Comparison of ENCODE assay signal across 1 cellular context in genomic region chr6:81937296-81937937, GRCh38.
TF ChIP-seq lines count a peak whose summit lies in the region.

No MANE protein-coding gene starts in this region.

TF ChIP-seq in GM23338, 12 proteins besides CTCF, POLR2A, EP300 and RAD21 (continued from another document):
- TF ChIP-seq, protein P1, sequence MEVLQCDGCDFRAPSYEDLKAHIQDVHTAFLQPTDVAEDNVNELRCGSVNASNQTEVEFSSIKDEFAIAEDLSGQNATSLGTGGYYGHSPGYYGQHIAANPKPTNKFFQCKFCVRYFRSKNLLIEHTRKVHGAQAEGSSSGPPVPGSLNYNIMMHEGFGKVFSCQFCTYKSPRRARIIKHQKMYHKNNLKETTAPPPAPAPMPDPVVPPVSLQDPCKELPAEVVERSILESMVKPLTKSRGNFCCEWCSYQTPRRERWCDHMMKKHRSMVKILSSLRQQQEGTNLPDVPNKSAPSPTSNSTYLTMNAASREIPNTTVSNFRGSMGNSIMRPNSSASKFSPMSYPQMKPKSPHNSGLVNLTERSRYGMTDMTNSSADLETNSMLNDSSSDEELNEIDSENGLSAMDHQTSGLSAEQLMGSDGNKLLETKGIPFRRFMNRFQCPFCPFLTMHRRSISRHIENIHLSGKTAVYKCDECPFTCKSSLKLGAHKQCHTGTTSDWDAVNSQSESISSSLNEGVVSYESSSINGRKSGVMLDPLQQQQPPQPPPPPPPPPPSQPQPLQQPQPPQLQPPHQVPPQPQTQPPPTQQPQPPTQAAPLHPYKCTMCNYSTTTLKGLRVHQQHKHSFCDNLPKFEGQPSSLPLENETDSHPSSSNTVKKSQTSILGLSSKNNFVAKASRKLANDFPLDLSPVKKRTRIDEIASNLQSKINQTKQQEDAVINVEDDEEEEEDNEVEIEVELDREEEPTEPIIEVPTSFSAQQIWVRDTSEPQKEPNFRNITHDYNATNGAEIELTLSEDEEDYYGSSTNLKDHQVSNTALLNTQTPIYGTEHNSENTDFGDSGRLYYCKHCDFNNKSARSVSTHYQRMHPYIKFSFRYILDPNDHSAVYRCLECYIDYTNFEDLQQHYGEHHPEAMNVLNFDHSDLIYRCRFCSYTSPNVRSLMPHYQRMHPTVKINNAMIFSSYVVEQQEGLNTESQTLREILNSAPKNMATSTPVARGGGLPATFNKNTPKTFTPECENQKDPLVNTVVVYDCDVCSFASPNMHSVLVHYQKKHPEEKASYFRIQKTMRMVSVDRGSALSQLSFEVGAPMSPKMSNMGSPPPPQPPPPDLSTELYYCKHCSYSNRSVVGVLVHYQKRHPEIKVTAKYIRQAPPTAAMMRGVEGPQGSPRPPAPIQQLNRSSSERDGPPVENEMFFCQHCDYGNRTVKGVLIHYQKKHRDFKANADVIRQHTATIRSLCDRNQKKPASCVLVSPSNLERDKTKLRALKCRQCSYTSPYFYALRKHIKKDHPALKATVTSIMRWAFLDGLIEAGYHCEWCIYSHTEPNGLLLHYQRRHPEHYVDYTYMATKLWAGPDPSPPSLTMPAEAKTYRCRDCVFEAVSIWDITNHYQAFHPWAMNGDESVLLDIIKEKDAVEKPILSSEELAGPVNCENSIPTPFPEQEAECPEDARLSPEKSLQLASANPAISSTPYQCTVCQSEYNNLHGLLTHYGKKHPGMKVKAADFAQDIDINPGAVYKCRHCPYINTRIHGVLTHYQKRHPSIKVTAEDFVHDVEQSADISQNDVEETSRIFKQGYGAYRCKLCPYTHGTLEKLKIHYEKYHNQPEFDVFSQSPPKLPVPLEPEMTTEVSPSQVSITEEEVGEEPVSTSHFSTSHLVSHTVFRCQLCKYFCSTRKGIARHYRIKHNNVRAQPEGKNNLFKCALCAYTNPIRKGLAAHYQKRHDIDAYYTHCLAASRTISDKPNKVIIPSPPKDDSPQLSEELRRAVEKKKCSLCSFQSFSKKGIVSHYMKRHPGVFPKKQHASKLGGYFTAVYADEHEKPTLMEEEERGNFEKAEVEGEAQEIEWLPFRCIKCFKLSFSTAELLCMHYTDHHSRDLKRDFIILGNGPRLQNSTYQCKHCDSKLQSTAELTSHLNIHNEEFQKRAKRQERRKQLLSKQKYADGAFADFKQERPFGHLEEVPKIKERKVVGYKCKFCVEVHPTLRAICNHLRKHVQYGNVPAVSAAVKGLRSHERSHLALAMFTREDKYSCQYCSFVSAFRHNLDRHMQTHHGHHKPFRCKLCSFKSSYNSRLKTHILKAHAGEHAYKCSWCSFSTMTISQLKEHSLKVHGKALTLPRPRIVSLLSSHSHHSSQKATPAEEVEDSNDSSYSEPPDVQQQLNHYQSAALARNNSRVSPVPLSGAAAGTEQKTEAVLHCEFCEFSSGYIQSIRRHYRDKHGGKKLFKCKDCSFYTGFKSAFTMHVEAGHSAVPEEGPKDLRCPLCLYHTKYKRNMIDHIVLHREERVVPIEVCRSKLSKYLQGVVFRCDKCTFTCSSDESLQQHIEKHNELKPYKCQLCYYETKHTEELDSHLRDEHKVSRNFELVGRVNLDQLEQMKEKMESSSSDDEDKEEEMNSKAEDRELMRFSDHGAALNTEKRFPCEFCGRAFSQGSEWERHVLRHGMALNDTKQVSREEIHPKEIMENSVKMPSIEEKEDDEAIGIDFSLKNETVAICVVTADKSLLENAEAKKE (CRISPR knock-in tag; IDR thresholded peaks at IDR 0.05): no peak
- no peak for TF ChIP-seq ZNF114 (CRISPR knock-in tag; IDR thresholded peaks at IDR 0.05)
- TF ChIP-seq, protein P2, sequence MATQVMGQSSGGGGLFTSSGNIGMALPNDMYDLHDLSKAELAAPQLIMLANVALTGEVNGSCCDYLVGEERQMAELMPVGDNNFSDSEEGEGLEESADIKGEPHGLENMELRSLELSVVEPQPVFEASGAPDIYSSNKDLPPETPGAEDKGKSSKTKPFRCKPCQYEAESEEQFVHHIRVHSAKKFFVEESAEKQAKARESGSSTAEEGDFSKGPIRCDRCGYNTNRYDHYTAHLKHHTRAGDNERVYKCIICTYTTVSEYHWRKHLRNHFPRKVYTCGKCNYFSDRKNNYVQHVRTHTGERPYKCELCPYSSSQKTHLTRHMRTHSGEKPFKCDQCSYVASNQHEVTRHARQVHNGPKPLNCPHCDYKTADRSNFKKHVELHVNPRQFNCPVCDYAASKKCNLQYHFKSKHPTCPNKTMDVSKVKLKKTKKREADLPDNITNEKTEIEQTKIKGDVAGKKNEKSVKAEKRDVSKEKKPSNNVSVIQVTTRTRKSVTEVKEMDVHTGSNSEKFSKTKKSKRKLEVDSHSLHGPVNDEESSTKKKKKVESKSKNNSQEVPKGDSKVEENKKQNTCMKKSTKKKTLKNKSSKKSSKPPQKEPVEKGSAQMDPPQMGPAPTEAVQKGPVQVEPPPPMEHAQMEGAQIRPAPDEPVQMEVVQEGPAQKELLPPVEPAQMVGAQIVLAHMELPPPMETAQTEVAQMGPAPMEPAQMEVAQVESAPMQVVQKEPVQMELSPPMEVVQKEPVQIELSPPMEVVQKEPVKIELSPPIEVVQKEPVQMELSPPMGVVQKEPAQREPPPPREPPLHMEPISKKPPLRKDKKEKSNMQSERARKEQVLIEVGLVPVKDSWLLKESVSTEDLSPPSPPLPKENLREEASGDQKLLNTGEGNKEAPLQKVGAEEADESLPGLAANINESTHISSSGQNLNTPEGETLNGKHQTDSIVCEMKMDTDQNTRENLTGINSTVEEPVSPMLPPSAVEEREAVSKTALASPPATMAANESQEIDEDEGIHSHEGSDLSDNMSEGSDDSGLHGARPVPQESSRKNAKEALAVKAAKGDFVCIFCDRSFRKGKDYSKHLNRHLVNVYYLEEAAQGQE (IDR thresholded peaks at IDR 0.05; ENCODE audit: unreplicated experiment): no peak
- no peak for TF ChIP-seq CREB1 (CRISPR knock-in tag; IDR thresholded peaks at IDR 0.05; ENCODE audit: low read depth)
